ENCODE assay signal across 23 cellular contexts in genomic region chr12:127943481-127944210, GRCh38.
A peak's percentile ranks its signal among the peaks of the same experiment; 100 is the strongest.
DNase-seq lines count a peak whose midpoint lies in the region; ATAC-seq and TF ChIP-seq lines count a peak whose summit lies in the region.
"Had no signal": no experiment of that assay in that cellular context is flagged by ENCODE, and none has a peak within 500 bp of the region (broad histone marks: within the 10 kb centered on the region; RNA-seq: fewer than 3 reads in every experiment).

No MANE protein-coding gene starts in this region.

- H3K4me3 ChIP-seq in MG63 (no peak overlapping the region), colonic mucosa (no peak overlapping the region), mucosa of rectum (ENCODE audit: low read length in 2 of 2) (no peak overlapping the region), mammary epithelial cell (replicated peaks in 1 of 3; ENCODE audit: insufficient read depth in 1 of 3, low read depth in 2 of 3, low read length in 3 of 3) (no peak overlapping the region)
- H3K4me3 ChIP-seq: GM23248, prostate gland, thyroid gland had no signal

- H3K9me3 ChIP-seq in MG63 (no peaks in the 10 kb centered on the region), colonic mucosa (no peaks in the 10 kb centered on the region), mucosa of rectum (ENCODE audit: control insufficient read depth in 2 of 2, low read length in 2 of 2) (no peaks in the 10 kb centered on the region), mammary epithelial cell (replicated peaks; ENCODE audit: insufficient read depth, low read length) (peaks cover 10% of the 10 kb centered on the region)
- H3K9me3 ChIP-seq: prostate gland, thyroid gland had no signal

- no TSS peak for BruUV-seq in mammary epithelial cell (replicated peaks; lab: Mats Ljungman, UMichigan)

- WGBS in mammary epithelial cell (ENCODE audit: low coverage, missing lambda C conversion rate) = 35% methylated on average over 10 of the region's 10 CpGs

- H3K27ac ChIP-seq in colonic mucosa (peak overlapping the region; percentile 75), mucosa of rectum (ENCODE audit: low read depth in 2 of 2, low read length in 2 of 2) (peak overlapping the region; percentile 38 to 65), mammary epithelial cell (ENCODE audit: insufficient read depth, low read depth, low read length) (no peak overlapping the region)
- H3K27ac ChIP-seq: 22Rv1, GM23248, thyroid gland, VCaP had no signal

- intact Hi-C loops in colonic mucosa (cut with DNase I) = no loop called here
- intact Hi-C loops in mammary epithelial cell (cut with micrococcal nuclease) = no loop called here

- CTCF ChIA-PET in mammary epithelial cell (lab: Charles Lee; ENCODE audit: low non-redundant PET) = no interaction called here

- H3K4me1 ChIP-seq in colonic mucosa (no peaks in the 10 kb centered on the region), mucosa of rectum (ENCODE audit: control insufficient read depth in 2 of 2, insufficient read depth in 2 of 2, low read length in 2 of 2) (peaks cover 9 to 14% of the 10 kb centered on the region in 2 donors), mammary epithelial cell (ENCODE audit: insufficient read depth, low read length) (no peaks in the 10 kb centered on the region)
- H3K4me1 ChIP-seq: prostate gland, thyroid gland had no signal

- H3K36me3 ChIP-seq in MG63 = no peaks in the 10 kb centered on the region
- H3K36me3 ChIP-seq in colonic mucosa = no peaks in the 10 kb centered on the region
- H3K36me3 ChIP-seq in mucosa of rectum (ENCODE audit: control insufficient read depth in 2 of 2, insufficient read depth in 2 of 2, low read length in 2 of 2) = no peaks in the 10 kb centered on the region
- no peaks in the 10 kb centered on the region for H3K36me3 ChIP-seq in mammary epithelial cell (ENCODE audit: insufficient read depth, low read length)
- H3K36me3 ChIP-seq: prostate gland, thyroid gland had no signal

- in situ Hi-C loops in mammary epithelial cell (cut with MboI; ENCODE audit: low sequenced_read_pairs in 2 of 2) = no loop called here

- no peaks in the 10 kb centered on the region for H3K27me3 ChIP-seq in MG63
- H3K27me3 ChIP-seq in colonic mucosa = no peaks in the 10 kb centered on the region
- H3K27me3 ChIP-seq in mucosa of rectum (ENCODE audit: control insufficient read depth in 2 of 2, insufficient read depth in 2 of 2, low read length in 2 of 2) = no peaks in the 10 kb centered on the region
- no peaks in the 10 kb centered on the region for H3K27me3 ChIP-seq in mammary epithelial cell (ENCODE audit: insufficient read depth, low read length)
- H3K27me3 ChIP-seq: thyroid gland had no signal

- no peaks in the 10 kb centered on the region for H4K20me1 ChIP-seq in mammary epithelial cell (ENCODE audit: insufficient read depth, low read length)

- dilution Hi-C loops in mammary epithelial cell (cut with HindIII; ENCODE audit: low sequenced_read_pairs) = no loop called here

- no peak overlapping the region for H3K9ac ChIP-seq in colonic mucosa (ENCODE audit: low read depth in 2 of 2, low read length in 2 of 2)
- no peak overlapping the region for H3K9ac ChIP-seq in mucosa of rectum (ENCODE audit: low read depth in 1 of 2, low read length in 2 of 2)
- no peak overlapping the region for H3K9ac ChIP-seq in mammary epithelial cell (ENCODE audit: insufficient read depth, low read length)
- H3K9ac ChIP-seq: GM23248 had no signal

- no peak for ATAC-seq in HG02678 (IDR thresholded peaks at IDR 0.05; ENCODE audit: unreplicated experiment)
- no peak for ATAC-seq in HG03342 (IDR thresholded peaks at IDR 0.05; ENCODE audit: unreplicated experiment)
- ATAC-seq: activated CD4-positive, alpha-beta T cell treated with anti-CD3 and anti-CD28 coated beads for 36 hours; activated CD8-positive, alpha-beta T cell treated with anti-CD3 and anti-CD28 coated beads for 36 hours; left cardiac atrium; Panc1; sciatic nerve had no signal

- no peak overlapping the region for H3K4me2 ChIP-seq in mammary epithelial cell (ENCODE audit: insufficient read depth, low read depth, low read length)

- H2AFZ ChIP-seq in mammary epithelial cell (ENCODE audit: low read depth, low read length) = no peak overlapping the region
- H2AFZ ChIP-seq: GM23248 had no signal

- DNase-seq in A172 (ENCODE audit: low spot score) = peak; percentile 88
- DNase-seq in MG63 = peak; percentile 33
- peak; percentile 71 for DNase-seq in colonic mucosa
- no peak for DNase-seq in mammary epithelial cell
- no peak for DNase-seq in NCI-H510A treated with DMSO at 0.1 percent for 48 hours (lab: John Stamatoyannopoulos, UW)
- DNase-seq: activated CD4-positive, alpha-beta T cell treated with anti-CD3 and anti-CD28 coated beads for 36 hours; activated CD8-positive, alpha-beta T cell treated with anti-CD3 and anti-CD28 coated beads for 36 hours; activated naive CD4-positive, alpha-beta T cell treated with anti-CD3 and anti-CD28 coated beads for 36 hours; GM23248; hippocampal formation; left cardiac atrium; NCI-H1930; NCI-H526; stimulated activated CD4-positive, alpha-beta T cell treated with anti-CD3 and anti-CD28 coated beads, Interleukin-4, amount 100 ng/mL, for 1 hour; thyroid gland had no signal

- H3K79me2 ChIP-seq in mammary epithelial cell (ENCODE audit: insufficient read depth, low read length) = no peaks in the 10 kb centered on the region

- no peak for TF ChIP-seq CTCF in colonic mucosa (IDR thresholded peaks at IDR 0.05)
- no peak for TF ChIP-seq CTCF in mammary epithelial cell (conservative IDR thresholded peaks at IDR 0.05 in 1 of 2, IDR thresholded peaks at IDR 0.05 in 1 of 2; ENCODE audit: extremely low read depth in 1 of 2, insufficient read depth in 1 of 2, low read depth in 1 of 2, low read length in 2 of 2)

Comparison
In these comparisons a context has a peak if more than half of its experiments do, and no peak if none do; other contexts are left out.
1. DNase-seq: peak in A172 (single experiment), MG63 (single experiment) and colonic mucosa (single experiment); none in mammary epithelial cell (single experiment) and NCI-H510A treated with DMSO at 0.1 percent for 48 hours (single experiment).